Comparison of ENCODE assay signal across 1 cellular context in the genomic region with DNA sequence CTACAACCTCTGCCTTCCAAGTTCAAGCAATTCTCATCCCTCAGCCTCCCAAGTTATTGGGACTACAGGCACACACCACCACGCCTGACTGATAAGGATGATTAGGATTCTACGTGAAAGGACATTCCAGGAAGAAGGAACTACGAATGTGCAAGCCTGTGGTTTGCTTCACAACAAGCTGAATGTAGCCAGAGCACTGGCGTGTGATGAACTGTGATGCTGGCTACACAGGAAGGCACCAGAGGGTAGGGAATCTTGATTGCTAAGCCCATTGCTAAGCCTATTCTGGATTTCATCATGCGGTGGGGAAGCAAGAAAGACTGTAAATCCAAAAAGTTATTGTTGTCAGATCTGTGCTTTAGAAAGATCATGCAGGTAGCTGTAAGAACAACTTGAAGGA.
TF ChIP-seq lines count a peak whose summit lies in the region.

No MANE protein-coding gene starts in this region.

TF ChIP-seq in GM23338, 12 proteins besides CTCF, POLR2A, EP300 and RAD21 (continued from another document):
- no peak for TF ChIP-seq ZNF462 (CRISPR knock-in tag; IDR thresholded peaks at IDR 0.05)
- TF ChIP-seq, protein P1, sequence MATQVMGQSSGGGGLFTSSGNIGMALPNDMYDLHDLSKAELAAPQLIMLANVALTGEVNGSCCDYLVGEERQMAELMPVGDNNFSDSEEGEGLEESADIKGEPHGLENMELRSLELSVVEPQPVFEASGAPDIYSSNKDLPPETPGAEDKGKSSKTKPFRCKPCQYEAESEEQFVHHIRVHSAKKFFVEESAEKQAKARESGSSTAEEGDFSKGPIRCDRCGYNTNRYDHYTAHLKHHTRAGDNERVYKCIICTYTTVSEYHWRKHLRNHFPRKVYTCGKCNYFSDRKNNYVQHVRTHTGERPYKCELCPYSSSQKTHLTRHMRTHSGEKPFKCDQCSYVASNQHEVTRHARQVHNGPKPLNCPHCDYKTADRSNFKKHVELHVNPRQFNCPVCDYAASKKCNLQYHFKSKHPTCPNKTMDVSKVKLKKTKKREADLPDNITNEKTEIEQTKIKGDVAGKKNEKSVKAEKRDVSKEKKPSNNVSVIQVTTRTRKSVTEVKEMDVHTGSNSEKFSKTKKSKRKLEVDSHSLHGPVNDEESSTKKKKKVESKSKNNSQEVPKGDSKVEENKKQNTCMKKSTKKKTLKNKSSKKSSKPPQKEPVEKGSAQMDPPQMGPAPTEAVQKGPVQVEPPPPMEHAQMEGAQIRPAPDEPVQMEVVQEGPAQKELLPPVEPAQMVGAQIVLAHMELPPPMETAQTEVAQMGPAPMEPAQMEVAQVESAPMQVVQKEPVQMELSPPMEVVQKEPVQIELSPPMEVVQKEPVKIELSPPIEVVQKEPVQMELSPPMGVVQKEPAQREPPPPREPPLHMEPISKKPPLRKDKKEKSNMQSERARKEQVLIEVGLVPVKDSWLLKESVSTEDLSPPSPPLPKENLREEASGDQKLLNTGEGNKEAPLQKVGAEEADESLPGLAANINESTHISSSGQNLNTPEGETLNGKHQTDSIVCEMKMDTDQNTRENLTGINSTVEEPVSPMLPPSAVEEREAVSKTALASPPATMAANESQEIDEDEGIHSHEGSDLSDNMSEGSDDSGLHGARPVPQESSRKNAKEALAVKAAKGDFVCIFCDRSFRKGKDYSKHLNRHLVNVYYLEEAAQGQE (IDR thresholded peaks at IDR 0.05; ENCODE audit: unreplicated experiment) = no peak
TF ChIP-seq in GM23338: peak in this region for 0.
